ENCODE assay signal across 13 cellular contexts in genomic region chr20:3161316-3162079, GRCh38. TPM values are rescaled to one million over a fixed set of nuclear protein-coding genes. Genes with fewer than 3 reads are reported as not detected.
A peak's percentile ranks its signal among the peaks of the same experiment; 100 is the strongest.
DNase-seq lines count a peak whose midpoint lies in the region; ATAC-seq, FAIRE-seq and TF ChIP-seq lines count a peak whose summit lies in the region.
"Had no signal": no experiment of that assay in that cellular context is flagged by ENCODE, and none has a peak within 500 bp of the region (broad histone marks: within the 10 kb centered on the region; RNA-seq: fewer than 3 reads in every experiment).

No MANE protein-coding gene starts in this region.

- H3K4me1 Mint-ChIP-seq in activated T-cell treated with anti-CD3 and anti-CD28 coated beads, Interleukin-2, amount 50 U/mL, for 24 hours (ENCODE audit: low read depth) = peaks cover 28% of the 10 kb centered on the region
- peaks cover 37% of the 10 kb centered on the region for H3K4me1 Mint-ChIP-seq in dendritic cell treated with granulocyte-macrophage colony-stimulating factor and Interleukin-4, amounts not matched to agents 40 ng/mL and 50 ng/mL, for 4 days (ENCODE audit: low read depth)
- H3K4me1 Mint-ChIP-seq in progenitor cell of endocrine pancreas (ENCODE audit: low read depth) = peaks cover 15% of the 10 kb centered on the region

- intact Hi-C loops in dendritic cell treated with granulocyte-macrophage colony-stimulating factor and Interleukin-4, amounts not matched to agents 40 ng/mL and 50 ng/mL, for 4 days (cut with micrococcal nuclease) = no loop called here

- H3K27me3 Mint-ChIP-seq in activated T-cell treated with anti-CD3 and anti-CD28 coated beads, Interleukin-2, amount 50 U/mL, for 24 hours = peaks cover 4% of the 10 kb centered on the region
- peaks cover 25% of the 10 kb centered on the region for H3K27me3 Mint-ChIP-seq in dendritic cell treated with granulocyte-macrophage colony-stimulating factor and Interleukin-4, amounts not matched to agents 40 ng/mL and 50 ng/mL, for 4 days
- H3K27me3 Mint-ChIP-seq in progenitor cell of endocrine pancreas = no peaks in the 10 kb centered on the region
- H3K27me3 Mint-ChIP-seq: activated naive CD4-positive, alpha-beta T cell treated with anti-CD3 and anti-CD28 coated beads, Interleukin-2, amount 50 U/mL, for 24 hours had no signal

- DNase-seq in activated T-cell treated with anti-CD3 and anti-CD28 coated beads, Interleukin-2, amount 50 U/mL, for 24 hours = no peak
- no peak for DNase-seq in activated T-cell treated with anti-CD3 and anti-CD28 coated beads, Interleukin-2, amount 50 U/mL, for 48 hours
- peak; percentile 37 for DNase-seq in NCI-H2029 (lab: John Stamatoyannopoulos, UW)
- no peak for DNase-seq in progenitor cell of endocrine pancreas (ENCODE audit: low spot score, unreplicated experiment)
- no peak for DNase-seq in GM19238 (ENCODE audit: insufficient read length, low spot score)
- DNase-seq in D721Med (ENCODE audit: insufficient read length, low spot score) = no peak
- DNase-seq: activated CD4-positive, alpha-beta T cell treated with anti-CD3 and anti-CD28 coated beads, Interleukin-2, amount 50 U/mL, for 1 hour; NCI-H748 treated with DMSO at 0.1 percent for 48 hours had no signal

- no peaks in the 10 kb centered on the region for H3K9me3 Mint-ChIP-seq in activated T-cell treated with anti-CD3 and anti-CD28 coated beads, Interleukin-2, amount 50 U/mL, for 24 hours
- no peaks in the 10 kb centered on the region for H3K9me3 Mint-ChIP-seq in dendritic cell treated with granulocyte-macrophage colony-stimulating factor and Interleukin-4, amounts not matched to agents 40 ng/mL and 50 ng/mL, for 4 days
- H3K9me3 Mint-ChIP-seq in progenitor cell of endocrine pancreas (ENCODE audit: low read depth) = no peaks in the 10 kb centered on the region
- H3K9me3 Mint-ChIP-seq: activated naive CD4-positive, alpha-beta T cell treated with anti-CD3 and anti-CD28 coated beads, Interleukin-2, amount 50 U/mL, for 24 hours had no signal

- peak overlapping the region; percentile 43 for H3K4me3 Mint-ChIP-seq in activated T-cell treated with anti-CD3 and anti-CD28 coated beads, Interleukin-2, amount 50 U/mL, for 24 hours
- H3K4me3 Mint-ChIP-seq in dendritic cell treated with granulocyte-macrophage colony-stimulating factor and Interleukin-4, amounts not matched to agents 40 ng/mL and 50 ng/mL, for 4 days = no peak overlapping the region
- peak overlapping the region; percentile 48 for H3K4me3 Mint-ChIP-seq in progenitor cell of endocrine pancreas (ENCODE audit: low read depth)
- H3K4me3 Mint-ChIP-seq: activated naive CD4-positive, alpha-beta T cell treated with anti-CD3 and anti-CD28 coated beads, Interleukin-2, amount 50 U/mL, for 24 hours had no signal

- H3K27ac Mint-ChIP-seq in activated T-cell treated with anti-CD3 and anti-CD28 coated beads, Interleukin-2, amount 50 U/mL, for 24 hours = peak overlapping the region; percentile 3
- H3K27ac Mint-ChIP-seq in dendritic cell treated with granulocyte-macrophage colony-stimulating factor and Interleukin-4, amounts not matched to agents 40 ng/mL and 50 ng/mL, for 4 days = peak overlapping the region; percentile 13
- no peak overlapping the region for H3K27ac Mint-ChIP-seq in progenitor cell of endocrine pancreas
- H3K27ac Mint-ChIP-seq: activated naive CD4-positive, alpha-beta T cell treated with anti-CD3 and anti-CD28 coated beads, Interleukin-2, amount 50 U/mL, for 24 hours had no signal

- FAIRE-seq in D721Med (lab: Jason Lieb, UNC) = no peak
- FAIRE-seq: endothelial cell of umbilical vein, frontal cortex had no signal

- no peak for ATAC-seq in GM21360 (IDR thresholded peaks at IDR 0.05; ENCODE audit: unreplicated experiment)

- TF ChIP-seq CTCF in progenitor cell of endocrine pancreas (IDR thresholded peaks at IDR 0.05; ENCODE audit: unreplicated experiment) (no peak), D721Med (IDR thresholded peaks at IDR 0.05; ENCODE audit: insufficient read depth, missing control alignments) (no peak)

- H3K36me3 Mint-ChIP-seq in activated T-cell treated with anti-CD3 and anti-CD28 coated beads, Interleukin-2, amount 50 U/mL, for 24 hours (ENCODE audit: low read depth) = peaks cover 23% of the 10 kb centered on the region
- H3K36me3 Mint-ChIP-seq in dendritic cell treated with granulocyte-macrophage colony-stimulating factor and Interleukin-4, amounts not matched to agents 40 ng/mL and 50 ng/mL, for 4 days (ENCODE audit: low read depth) = peaks cover 20% of the 10 kb centered on the region
- peaks cover 6% of the 10 kb centered on the region for H3K36me3 Mint-ChIP-seq in progenitor cell of endocrine pancreas (ENCODE audit: insufficient read depth)
- H3K36me3 Mint-ChIP-seq: activated naive CD4-positive, alpha-beta T cell treated with anti-CD3 and anti-CD28 coated beads, Interleukin-2, amount 50 U/mL, for 24 hours had no signal

RNA-seq across cellular contexts. Expression of gene FASTKD5, which starts 1.8 kb away (rescaled TPM):
- total RNA-seq in progenitor cell of endocrine pancreas = 14.2 and 16.1 TPM in 2 replicates

RNA-seq across cellular contexts. Expression of gene UBOX5, which starts 1.8 kb away (rescaled TPM):
- total RNA-seq in progenitor cell of endocrine pancreas = 8.3 and 9.2 TPM in 2 replicates

RNA-seq across cellular contexts. Expression of gene LZTS3, which starts 11.9 kb away (rescaled TPM):
- 47.8 and 48.7 TPM in 2 replicates for total RNA-seq in progenitor cell of endocrine pancreas

RNA-seq across cellular contexts. Expression of gene DDRGK1, which starts 43.0 kb away (rescaled TPM):
- 73.0 and 78.0 TPM in 2 replicates for total RNA-seq in progenitor cell of endocrine pancreas

RNA-seq across cellular contexts. Expression of gene ITPA, which starts 47.8 kb away (rescaled TPM):
- 62.3 and 67.8 TPM in 2 replicates for total RNA-seq in progenitor cell of endocrine pancreas
